Comparison of ENCODE assay signal across 14 cellular contexts in the genomic region with DNA sequence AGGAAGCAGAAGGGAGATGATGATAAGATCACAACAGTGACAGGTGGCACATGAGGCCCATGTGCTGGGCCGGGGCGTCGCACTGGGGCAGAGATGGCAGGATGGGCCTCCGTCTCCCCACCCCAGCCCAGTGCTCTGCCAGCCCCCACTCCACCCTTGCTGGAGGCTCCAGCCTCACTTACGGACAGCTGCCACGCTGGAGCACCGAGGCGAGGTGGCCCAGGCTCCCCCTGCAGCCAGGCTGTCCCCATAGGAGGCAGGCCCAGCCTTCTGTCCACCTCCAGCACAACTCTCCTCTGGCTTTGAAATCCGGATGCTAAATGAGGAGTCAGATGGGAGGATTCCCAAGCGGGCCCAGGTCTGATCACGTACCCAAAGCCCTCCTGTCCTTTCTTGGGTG.
DNase-seq lines count a peak whose midpoint lies in the region; ATAC-seq and TF ChIP-seq lines count a peak whose summit lies in the region.
"Had no signal": no experiment of that assay in that cellular context is flagged by ENCODE, and none has a peak within 500 bp of the region (broad histone marks: within the 10 kb centered on the region; RNA-seq: fewer than 3 reads in every experiment).

No MANE protein-coding gene starts in this region.

- H3K27me3 ChIP-seq in SJCRH30: no peaks in the 10 kb centered on the region

- H3K4me1 ChIP-seq in SJCRH30: peaks cover 5% of the 10 kb centered on the region; the same call in 1 of the 2 replicates

- H3K9me3 ChIP-seq in SJCRH30 (replicated peaks): no peaks in the 10 kb centered on the region

- no peak for ATAC-seq in omental fat pad (ENCODE audit: low FRiP score)
- ATAC-seq in GM18498 (IDR thresholded peaks at IDR 0.05; ENCODE audit: unreplicated experiment): no peak
- no peak for ATAC-seq in GM18502 (IDR thresholded peaks at IDR 0.05; ENCODE audit: poor library complexity, unreplicated experiment)
- ATAC-seq: CD8-positive, alpha-beta T cell; K562 had no signal

- peak; percentile 37 to 67 for DNase-seq in NCI-H524 (lab: John Stamatoyannopoulos, UW)
- DNase-seq in NCI-H524 treated with DMSO at 0.1 percent for 48 hours (lab: John Stamatoyannopoulos, UW): no peak
- DNase-seq in SJCRH30: peak; percentile 36 to 51
- DNase-seq in mesenteric fat pad (ENCODE audit: low spot score): peak; percentile 60
- DNase-seq in omental fat pad (ENCODE audit: low spot score): no peak
- DNase-seq: CD8-positive, alpha-beta T cell; DMS153; DMS79 treated with DMSO at 0.1 percent for 48 hours; EL had no signal

- no peak overlapping the region for H3K4me3 ChIP-seq in SJCRH30
- H3K4me3 ChIP-seq: K562 had no signal

- no peak for TF ChIP-seq CTCF in omental fat pad (IDR thresholded peaks at IDR 0.05)

- H3K36me3 ChIP-seq in SJCRH30: no peaks in the 10 kb centered on the region

- H3K27ac ChIP-seq in SJCRH30: no peak overlapping the region
- H3K27ac ChIP-seq: 22Rv1, HL-60 had no signal

Comparison
In these comparisons a context has a peak if more than half of its experiments do, and no peak if none do; other contexts are left out.
1. DNase-seq: peak in NCI-H524 (2 of 2), SJCRH30 (2 of 2) and mesenteric fat pad (single experiment); none in NCI-H524 treated with DMSO at 0.1 percent for 48 hours (single experiment) and omental fat pad (single experiment).